28 cellular contexts compared by ENCODE assay signal in genomic region chr15:97815841-97816240, GRCh38.
A peak's percentile ranks its signal among the peaks of the same experiment; 100 is the strongest.
DNase-seq lines count a peak whose midpoint lies in the region; ATAC-seq, FAIRE-seq and TF ChIP-seq lines count a peak whose summit lies in the region.
"Had no signal": no experiment of that assay in that cellular context is flagged by ENCODE, and none has a peak within 500 bp of the region (broad histone marks: within the 10 kb centered on the region; RNA-seq: fewer than 3 reads in every experiment).

No MANE protein-coding gene starts in this region.

- H3K4me3 ChIP-seq in esophagus muscularis mucosa (no peak overlapping the region), esophagus squamous epithelium (no peak overlapping the region)
- H3K4me3 ChIP-seq: BLaER1 had no signal

- intact Hi-C loops in esophagus muscularis mucosa (cut with DNase I) (loop anchor here (5.0 kb wide), 1 partner anchor 51 kb away; no protein-coding TSS in a partner anchor), esophagus squamous epithelium (cut with DNase I) (loop anchor here (10.0 kb wide), 1 partner anchor 59 kb away; no protein-coding TSS in a partner anchor)

- H3K4ac ChIP-seq in H9 (ENCODE audit: low read depth, low read length) = no peak overlapping the region

- no peak for ATAC-seq in HG03342 (IDR thresholded peaks at IDR 0.05; ENCODE audit: unreplicated experiment)

- no peak overlapping the region for H2BK15ac ChIP-seq in H9 (ENCODE audit: low read depth, low read length)

- H3K4me1 ChIP-seq in H9 (ENCODE audit: insufficient read depth, low read length) (no peaks in the 10 kb centered on the region), esophagus muscularis mucosa (no peaks in the 10 kb centered on the region), esophagus squamous epithelium (no peaks in the 10 kb centered on the region)
- H3K4me1 ChIP-seq: BE2C had no signal

- H4K91ac ChIP-seq in H9 (ENCODE audit: insufficient read length, low read depth, low read length) = no peak overlapping the region

- no peak for DNase-seq in H9
- DNase-seq in esophagus muscularis mucosa (ENCODE audit: extremely low spot score) = peak; percentile 87
- peak; percentile 20 for DNase-seq in nephron progenitor cell
- no peak for DNase-seq in stimulated activated CD8-positive, alpha-beta memory T cell treated with anti-CD3 and anti-CD28 coated beads, Interleukin-4, amount 100 ng/mL, for 48 hours
- no peak for DNase-seq in HEK293T (ENCODE audit: extremely low spot score)
- no peak for DNase-seq in esophagus squamous epithelium (lab: John Stamatoyannopoulos, UW)
- DNase-seq: 8988T; ACHN; BE2C; C1 segment of cervical spinal cord; CD4-positive, alpha-beta memory T cell; CD4-positive, CD25-positive, alpha-beta regulatory T cell; CD8-positive, alpha-beta memory T cell; COR-L47; DMS 273 treated with DMSO at 0.1 percent for 48 hours; DMS153; DMS53; DMS79; DND-41; EL; GF-D8 had no signal

- no CpG with 5 or more reads among the region's 2 CpGs for WGBS in H9 (ENCODE audit: extremely low coverage, insufficient read length, low lambda C conversion rate)
- 89% methylated on average over 2 of the region's 2 CpGs for WGBS in esophagus muscularis mucosa
- 54 to 70% methylated on average over 2 of the region's 2 CpGs for WGBS in esophagus squamous epithelium, 2 donors

- H3K27me3 ChIP-seq in H9 (ENCODE audit: insufficient read depth, low read length) (no peaks in the 10 kb centered on the region), esophagus muscularis mucosa (no peaks in the 10 kb centered on the region), esophagus squamous epithelium (no peaks in the 10 kb centered on the region)
- H3K27me3 ChIP-seq: BE2C, BLaER1 had no signal

- no peak overlapping the region for H3K9ac ChIP-seq in H9 (ENCODE audit: extremely low read depth, insufficient read length, low read length)
- H3K9ac ChIP-seq: BLaER1 had no signal

- no peak overlapping the region for H4K5ac ChIP-seq in H9 (ENCODE audit: insufficient read length, low read depth, low read length)

- no peak for TF ChIP-seq CTCF in H9 (conservative IDR thresholded peaks at IDR 0.05)
- no peak for TF ChIP-seq CTCF in esophagus muscularis mucosa (IDR thresholded peaks at IDR 0.05)
- TF ChIP-seq CTCF in nephron progenitor cell (IDR thresholded peaks at IDR 0.05) = no peak
- TF ChIP-seq CTCF in esophagus squamous epithelium (IDR thresholded peaks at IDR 0.05) = no peak

- no peak overlapping the region for H3K18ac ChIP-seq in H9 (ENCODE audit: insufficient read length, low read depth, low read length)

- H2BK20ac ChIP-seq in H9 (ENCODE audit: low read depth, low read length, poor library complexity, severe bottlenecking) = no peak overlapping the region

- H3K23me2 ChIP-seq in H9 (ENCODE audit: insufficient read length, low read depth, low read length, poor library complexity, severe bottlenecking) = no peaks in the 10 kb centered on the region

- no peaks in the 10 kb centered on the region for H3K9me3 ChIP-seq in H9 (ENCODE audit: control insufficient read depth, low read depth, low read length)
- peaks cover 0 to 7% (median 2%) of the 10 kb centered on the region in 4 donors for H3K9me3 ChIP-seq in esophagus muscularis mucosa
- H3K9me3 ChIP-seq in esophagus squamous epithelium = peaks cover 0 to 6% (median 0%) of the 10 kb centered on the region in 3 donors
- H3K9me3 ChIP-seq: BE2C had no signal

- H3K4me3 Mint-ChIP-seq in H9 = no peak overlapping the region
- peak overlapping the region; percentile 10 for H3K4me3 Mint-ChIP-seq in nephron progenitor cell
- H3K4me3 Mint-ChIP-seq: CD14-positive monocyte; CD4-positive, alpha-beta memory T cell; CD4-positive, CD25-positive, alpha-beta regulatory T cell; CD8-positive, alpha-beta memory T cell had no signal

- TF ChIP-seq POLR2A in esophagus muscularis mucosa (IDR thresholded peaks at IDR 0.05; ENCODE audit: low read depth) (no peak), esophagus squamous epithelium (IDR thresholded peaks at IDR 0.05) (no peak)

- no peak for TF ChIP-seq EP300 in esophagus muscularis mucosa (IDR thresholded peaks at IDR 0.05)

- CTCF ChIA-PET in HEK293T (lab: Yijun Ruan, JAX) = no interaction called here

- H4K20me1 ChIP-seq in H9 (ENCODE audit: control insufficient read depth, insufficient read depth, insufficient read length) = no peaks in the 10 kb centered on the region
- H4K20me1 ChIP-seq: BLaER1 had no signal

- H3K36me3 Mint-ChIP-seq in H9 (ENCODE audit: insufficient read depth in 1 of 3, low read depth in 3 of 3) (peaks cover 0 to 6% (median 3%) of the 10 kb centered on the region in 3 experiments; a peak in 4 of 7 replicates), nephron progenitor cell (ENCODE audit: low read depth) (peaks cover 10% of the 10 kb centered on the region)
- H3K36me3 Mint-ChIP-seq: CD14-positive monocyte; CD4-positive, alpha-beta memory T cell; CD4-positive, CD25-positive, alpha-beta regulatory T cell; CD8-positive, alpha-beta memory T cell had no signal

- no peak overlapping the region for H3K4me2 ChIP-seq in H9 (ENCODE audit: insufficient read depth, insufficient read length, low read length)
- H3K4me2 ChIP-seq: BLaER1 had no signal

- no peak overlapping the region for H3K27ac Mint-ChIP-seq in H9
- peak overlapping the region; percentile 95 for H3K27ac Mint-ChIP-seq in nephron progenitor cell
- H3K27ac Mint-ChIP-seq: CD4-positive, alpha-beta memory T cell; CD4-positive, CD25-positive, alpha-beta regulatory T cell; CD8-positive, alpha-beta memory T cell had no signal

- H3K4me1 Mint-ChIP-seq in H9 (no peaks in the 10 kb centered on the region), nephron progenitor cell (peaks cover 42% of the 10 kb centered on the region)
- H3K4me1 Mint-ChIP-seq: CD14-positive monocyte; CD4-positive, alpha-beta memory T cell; CD4-positive, CD25-positive, alpha-beta regulatory T cell; CD8-positive, alpha-beta memory T cell had no signal

- H3T11ph ChIP-seq in H9 (ENCODE audit: low read length) = no peak overlapping the region

- H2BK12ac ChIP-seq in H9 (ENCODE audit: insufficient read length, low read depth, low read length) = no peak overlapping the region

- no peaks in the 10 kb centered on the region for H3K79me2 ChIP-seq in H9 (ENCODE audit: insufficient read depth, low read length)

- FAIRE-seq in G401.6 (lab: Jason Lieb, UNC) = peak; percentile 77
- FAIRE-seq: A204.1, GM12891, GM18507 had no signal

- H2AK5ac ChIP-seq in H9 (ENCODE audit: insufficient read length, low read length) = no peak overlapping the region

- peak overlapping the region; percentile 24; the same call in 1 of the 2 replicates for H3K14ac ChIP-seq in H9 (ENCODE audit: insufficient read depth, low read length)

- H4K8ac ChIP-seq in H9 (replicated peaks; ENCODE audit: insufficient read length, low read depth, low read length) = no peak overlapping the region

- H2BK120ac ChIP-seq in H9 (ENCODE audit: low read depth, low read length, poor library complexity, severe bottlenecking) = no peak overlapping the region

- H3K23ac ChIP-seq in H9 (ENCODE audit: insufficient read length, low read depth, low read length) = no peak overlapping the region

- H3K56ac ChIP-seq in H9 (ENCODE audit: insufficient read length, low read depth, low read length) = no peak overlapping the region

- H3K27ac ChIP-seq in H9 (ENCODE audit: insufficient read length, low read depth, low read length) (no peak overlapping the region), esophagus muscularis mucosa (replicated peaks in 1 of 4) (no peak overlapping the region), esophagus squamous epithelium (no peak overlapping the region)
- H3K27ac ChIP-seq: BLaER1 had no signal

- no peaks in the 10 kb centered on the region for H3K79me1 ChIP-seq in H9 (ENCODE audit: insufficient read depth, low read depth, low read length, poor library complexity, severe bottlenecking)

- H3K27me3 Mint-ChIP-seq in H9 (ENCODE audit: low read depth) = no peaks in the 10 kb centered on the region; the same call in 1 of the 2 replicates
- H3K27me3 Mint-ChIP-seq in nephron progenitor cell (ENCODE audit: low read depth, poor library complexity) = peaks cover 6% of the 10 kb centered on the region
- H3K27me3 Mint-ChIP-seq: CD4-positive, CD25-positive, alpha-beta regulatory T cell; CD8-positive, alpha-beta memory T cell had no signal

- no peak overlapping the region for H2BK5ac ChIP-seq in H9 (ENCODE audit: insufficient read length, low read length)

- POLR2A ChIA-PET in HEK293T (lab: Yijun Ruan, JAX) = no interaction called here

- H3K36me3 ChIP-seq in esophagus muscularis mucosa (no peaks in the 10 kb centered on the region), esophagus squamous epithelium (no peaks in the 10 kb centered on the region)
- H3K36me3 ChIP-seq: BE2C, BLaER1 had no signal

- H3K9me3 Mint-ChIP-seq in H9 (peaks cover 7 to 10% of the 10 kb centered on the region in 2 experiments; a peak in 3 of 5 replicates), nephron progenitor cell (peaks cover 36% of the 10 kb centered on the region)

- H2AFZ ChIP-seq in H9 (ENCODE audit: low read length) = no peak overlapping the region

TF ChIP-seq in HEK293T, 16 proteins besides CTCF, POLR2A, EP300 and RAD21:
- TF ChIP-seq BHLHE40 (IDR thresholded peaks at IDR 0.05; ENCODE audit: borderline replicate concordance) (no peak), NFRKB (IDR thresholded peaks at IDR 0.05) (no peak), ZNF384 (IDR thresholded peaks at IDR 0.05) (no peak), L3MBTL2 (conservative IDR thresholded peaks at IDR 0.05) (no peak), ARNT (IDR thresholded peaks at IDR 0.05) (no peak), SUZ12 (IDR thresholded peaks at IDR 0.05) (no peak)

Comparison
In these comparisons a context has a peak if more than half of its experiments do, and no peak if none do; other contexts are left out.
1. DNase-seq: peak in esophagus muscularis mucosa (single experiment) and nephron progenitor cell (single experiment); none in H9 (single experiment), stimulated activated CD8-positive, alpha-beta memory T cell treated with anti-CD3 and anti-CD28 coated beads, Interleukin-4, amount 100 ng/mL, for 48 hours (single experiment), HEK293T (single experiment) and esophagus squamous epithelium (single experiment).